14 cellular contexts compared by ENCODE assay signal in genomic region chr2:18266188-18266587, GRCh38.
DNase-seq lines count a peak whose midpoint lies in the region; ATAC-seq and TF ChIP-seq lines count a peak whose summit lies in the region.
"Had no signal": no experiment of that assay in that cellular context is flagged by ENCODE, and none has a peak within 500 bp of the region (broad histone marks: within the 10 kb centered on the region; RNA-seq: fewer than 3 reads in every experiment).

No MANE protein-coding gene starts in this region.

- H3K27ac Mint-ChIP-seq in endodermal cell = no peak overlapping the region
- H3K27ac Mint-ChIP-seq: dendritic cell treated with granulocyte-macrophage colony-stimulating factor and Interleukin-4, amounts not matched to agents 40 ng/mL and 50 ng/mL, for 4 days had no signal

- H2AFZ ChIP-seq in IMR-90 (replicated peaks; ENCODE audit: low read length, poor library complexity) = no peak overlapping the region

- TF ChIP-seq CTCF in GM12875 (IDR thresholded peaks at IDR 0.05; ENCODE audit: borderline replicate concordance, insufficient read depth, low read depth, low read length) (peak; percentile 35; the same call in 1 of the 2 replicates), IMR-90 (conservative IDR thresholded peaks at IDR 0.05; ENCODE audit: low read depth, low read length) (0 out of 2 replicates have a peak, but pooled peaks have one; percentile 3), endodermal cell (conservative IDR thresholded peaks at IDR 0.05) (peak; percentile 71), GM13977 (IDR thresholded peaks at IDR 0.05; ENCODE audit: extremely low read depth, insufficient read depth, missing control alignments) (no peak)

- POLR2A ChIA-PET in IMR-90 (lab: Charles Lee; ENCODE audit: unreplicated experiment) = no interaction called here

- H3K27me3 Mint-ChIP-seq in endodermal cell (ENCODE audit: insufficient read depth) = no peaks in the 10 kb centered on the region
- H3K27me3 Mint-ChIP-seq: dendritic cell treated with granulocyte-macrophage colony-stimulating factor and Interleukin-4, amounts not matched to agents 40 ng/mL and 50 ng/mL, for 4 days had no signal

- no peak overlapping the region for H2BK5ac ChIP-seq in IMR-90 (ENCODE audit: low read depth, low read length, poor library complexity, severe bottlenecking)

- ATAC-seq in IMR-90 (ENCODE audit: low read depth) = no peak
- ATAC-seq in GM19467 (IDR thresholded peaks at IDR 0.05; ENCODE audit: unreplicated experiment) = no peak
- ATAC-seq: activated T-cell treated with anti-CD3 and anti-CD28 coated beads, Interleukin-2, amount 50 U/mL, for 4 hours had no signal

- DNase-seq in IMR-90 (no peak), endodermal cell (no peak), renal cortical epithelial cell (ENCODE audit: low read depth) (peak; percentile 14), GM13977 (ENCODE audit: low spot score) (no peak), kidney glomerular epithelial cell (lab: John Stamatoyannopoulos, UW) (no peak)
- DNase-seq: activated CD4-positive, alpha-beta T cell treated with anti-CD3 and anti-CD28 coated beads for 4 hours; activated T-cell treated with anti-CD3 and anti-CD28 coated beads, Interleukin-2, amount 50 U/mL, for 4 hours; adrenal gland; NCI-H2227 treated with DMSO at 0.1 percent for 48 hours; spleen; T-helper 1 cell had no signal

- H3K9me3 ChIP-seq in IMR-90 (ENCODE audit: control insufficient read depth, insufficient read depth, low read length) = no peaks in the 10 kb centered on the region
- no peaks in the 10 kb centered on the region for H3K9me3 ChIP-seq in endodermal cell (ENCODE audit: control insufficient read depth, low read length)
- H3K9me3 ChIP-seq: adrenal gland, spleen had no signal

- H3K18ac ChIP-seq in IMR-90 (ENCODE audit: low read depth, low read length) = no peak overlapping the region

- in situ Hi-C loops in IMR-90 (cut with MboI; ENCODE audit: low sequenced_read_pairs) = no loop called here
- in situ Hi-C loops in GM13977 (cut with MboI; ENCODE audit: low pct_unique_long_range_greater_than_20kb, low sequenced_read_pairs, unreplicated experiment) = no loop called here

- H3K4me3 Mint-ChIP-seq in endodermal cell = no peak overlapping the region
- H3K4me3 Mint-ChIP-seq: activated T-cell treated with anti-CD3 and anti-CD28 coated beads, Interleukin-2, amount 50 U/mL, for 4 hours; dendritic cell treated with granulocyte-macrophage colony-stimulating factor and Interleukin-4, amounts not matched to agents 40 ng/mL and 50 ng/mL, for 4 days had no signal

- no peak overlapping the region for H4K8ac ChIP-seq in IMR-90 (ENCODE audit: low read depth in 2 of 2, low read length in 2 of 2)

- H3K23ac ChIP-seq in IMR-90 (ENCODE audit: low read depth, low read length) = no peak overlapping the region

- no peak overlapping the region for H2AK5ac ChIP-seq in IMR-90 (ENCODE audit: low read depth, low read length)

- BruUV-seq in IMR-90 (replicated peaks; lab: Mats Ljungman, UMichigan) = no TSS peak

- no peaks in the 10 kb centered on the region for H3K27me3 ChIP-seq in IMR-90 (ENCODE audit: control insufficient read depth, insufficient read depth, low read length)
- no peaks in the 10 kb centered on the region for H3K27me3 ChIP-seq in endodermal cell (ENCODE audit: control insufficient read depth, insufficient read depth, low read length, poor library complexity, severe bottlenecking)
- H3K27me3 ChIP-seq: adrenal gland, spleen had no signal

- H3K4me1 ChIP-seq in IMR-90 (ENCODE audit: control insufficient read depth, insufficient read depth, low read length) (no peaks in the 10 kb centered on the region), endodermal cell (ENCODE audit: control insufficient read depth, insufficient read depth, low read length) (no peaks in the 10 kb centered on the region)
- H3K4me1 ChIP-seq: adrenal gland, spleen had no signal

- no peak overlapping the region for H4K5ac ChIP-seq in IMR-90 (ENCODE audit: low read depth, low read length)

- no peak for TF ChIP-seq RAD21 in IMR-90 (IDR thresholded peaks at IDR 0.05; ENCODE audit: low read length)

- no peak overlapping the region for H2AK9ac ChIP-seq in IMR-90 (replicated peaks; ENCODE audit: low read depth, low read length, poor library complexity)

- no peak overlapping the region for H3K56ac ChIP-seq in IMR-90 (ENCODE audit: extremely low read depth, insufficient read depth, low read length)

- no peak overlapping the region for H2BK15ac ChIP-seq in IMR-90 (ENCODE audit: low read depth, low read length)

- H3K4me3 ChIP-seq in GM12875 (ENCODE audit: low read depth, low read length) = no peak overlapping the region
- H3K4me3 ChIP-seq in IMR-90 (ENCODE audit: insufficient read depth, low read depth, low read length) = no peak overlapping the region
- no peak overlapping the region for H3K4me3 ChIP-seq in endodermal cell (ENCODE audit: low read length)
- H3K4me3 ChIP-seq: adrenal gland, spleen had no signal

- H3K9ac ChIP-seq in IMR-90 (ENCODE audit: low read depth, low read length) (no peak overlapping the region), endodermal cell (ENCODE audit: extremely low read depth, low read length, poor library complexity, severe bottlenecking) (no peak overlapping the region)

- intact Hi-C loops in IMR-90 (cut with micrococcal nuclease) = no loop called here

- no peaks in the 10 kb centered on the region for H3K36me3 ChIP-seq in IMR-90 (ENCODE audit: control insufficient read depth, insufficient read depth, low read length)
- H3K36me3 ChIP-seq in endodermal cell (ENCODE audit: control insufficient read depth, insufficient read depth, low read length) = no peaks in the 10 kb centered on the region
- H3K36me3 ChIP-seq: adrenal gland, spleen had no signal

- H4K20me1 ChIP-seq in IMR-90 (ENCODE audit: insufficient read depth, low read length) = no peaks in the 10 kb centered on the region

- H2BK20ac ChIP-seq in IMR-90 (ENCODE audit: low read depth, low read length) = no peak overlapping the region

- no peaks in the 10 kb centered on the region for H3K9me1 ChIP-seq in IMR-90 (ENCODE audit: insufficient read depth, low read length)

- H3K4ac ChIP-seq in IMR-90 (ENCODE audit: low read depth, low read length) = no peak overlapping the region

- H3K36me3 Mint-ChIP-seq in endodermal cell (ENCODE audit: low read depth) = no peaks in the 10 kb centered on the region

- no peak overlapping the region for H2BK120ac ChIP-seq in IMR-90 (ENCODE audit: low read depth, low read length)

- no peak for TF ChIP-seq POLR2A in IMR-90 (IDR thresholded peaks at IDR 0.05; ENCODE audit: low read depth, low read length)

- no peaks in the 10 kb centered on the region for H3K4me1 Mint-ChIP-seq in endodermal cell

- no peak overlapping the region for H3K27ac ChIP-seq in IMR-90 (ENCODE audit: insufficient read depth, low read length)
- no peak overlapping the region for H3K27ac ChIP-seq in endodermal cell (ENCODE audit: low read depth, low read length)
- H3K27ac ChIP-seq: adrenal gland, spleen had no signal

- CTCF ChIA-PET in IMR-90 (lab: Yijun Ruan, JAX) = interaction anchor here (1.4 kb wide), 1 partner anchor 16 kb away, joined by 3 read pairs; no protein-coding TSS in a partner anchor

- no peak overlapping the region for H3K4me2 ChIP-seq in IMR-90 (ENCODE audit: low read depth, low read length)

- H3K79me1 ChIP-seq in IMR-90 (ENCODE audit: low read depth in 1 of 2, low read length in 2 of 2) = no peaks in the 10 kb centered on the region

- no peaks in the 10 kb centered on the region for H3K9me3 Mint-ChIP-seq in endodermal cell
- H3K9me3 Mint-ChIP-seq: activated T-cell treated with anti-CD3 and anti-CD28 coated beads, Interleukin-2, amount 50 U/mL, for 4 hours; dendritic cell treated with granulocyte-macrophage colony-stimulating factor and Interleukin-4, amounts not matched to agents 40 ng/mL and 50 ng/mL, for 4 days had no signal

- H3K14ac ChIP-seq in IMR-90 (replicated peaks; ENCODE audit: low read depth, low read length) = no peak overlapping the region

- no peak overlapping the region for H4K91ac ChIP-seq in IMR-90 (ENCODE audit: insufficient read depth, low read depth, low read length)

- dilution Hi-C loops in IMR-90 (cut with HindIII; ENCODE audit: low sequenced_read_pairs, unreplicated experiment) = no loop called here

- no CpG with 5 or more reads among the region's 5 CpGs for WGBS in IMR-90 (ENCODE audit: extremely low coverage in 2 of 2, insufficient read length in 1 of 2), 2 experiments
- WGBS in endodermal cell (ENCODE audit: insufficient coverage in 1 of 2, insufficient read length in 1 of 2), 2 experiments = 89 to 100% methylated on average over 1 to 5 of the region's 5 CpGs

TF ChIP-seq in IMR-90, 13 proteins besides CTCF, POLR2A, EP300 and RAD21 (continues in another document):
- TF ChIP-seq ELK1 (IDR thresholded peaks at IDR 0.05; ENCODE audit: borderline replicate concordance, low read depth, low read length) = no peak
- no peak for TF ChIP-seq USF2 (IDR thresholded peaks at IDR 0.05; ENCODE audit: low read depth, low read length)
- TF ChIP-seq MXI1 (IDR thresholded peaks at IDR 0.05; ENCODE audit: borderline replicate concordance, low read depth, low read length) = no peak
- no peak for TF ChIP-seq MAFK (IDR thresholded peaks at IDR 0.05; ENCODE audit: low read depth, low read length)
- no peak for TF ChIP-seq FOS (IDR thresholded peaks at IDR 0.05; ENCODE audit: low read depth, low read length)
- no peak for TF ChIP-seq BHLHE40 (IDR thresholded peaks at IDR 0.05; ENCODE audit: low read depth, low read length)
- no peak for TF ChIP-seq NFE2L2 (IDR thresholded peaks at IDR 0.05; ENCODE audit: low read depth, low read length)
- no peak for TF ChIP-seq CEBPB (IDR thresholded peaks at IDR 0.05; ENCODE audit: low read depth, low read length)
- no peak for TF ChIP-seq SMC3 (IDR thresholded peaks at IDR 0.05; ENCODE audit: low read depth, low read length)
- no peak for TF ChIP-seq RCOR1 (IDR thresholded peaks at IDR 0.05; ENCODE audit: insufficient replicate concordance, low read length)
- no peak for TF ChIP-seq CHD1 (IDR thresholded peaks at IDR 0.05; ENCODE audit: low read depth, low read length)
